ENCODE assay signal across 10 cellular contexts in genomic region chr17:17120294-17120693, GRCh38.
A peak's percentile ranks its signal among the peaks of the same experiment; 100 is the strongest.
DNase-seq lines count a peak whose midpoint lies in the region; ATAC-seq and TF ChIP-seq lines count a peak whose summit lies in the region.
"Had no signal": no experiment of that assay in that cellular context is flagged by ENCODE, and none has a peak within 500 bp of the region (broad histone marks: within the 10 kb centered on the region; RNA-seq: fewer than 3 reads in every experiment).

No MANE protein-coding gene starts in this region.

- 67 to 73% methylated on average over 4 of the region's 4 CpGs for WGBS in sigmoid colon, 2 donors

- no peak for TF ChIP-seq POLR2A in sigmoid colon (IDR thresholded peaks at IDR 0.05)

- POLR2A ChIA-PET in CD8-positive, alpha-beta T cell (lab: Charles Lee): interaction anchor here (1.4 kb wide), 1 partner anchor 10 kb away, joined by 3 read pairs; no protein-coding TSS in a partner anchor
- POLR2A ChIA-PET in WTC11 (lab: Charles Lee): no interaction called here

- H3K27me3 ChIP-seq in CD8-positive, alpha-beta T cell (ENCODE audit: insufficient read depth, low read length): no peaks in the 10 kb centered on the region
- no peaks in the 10 kb centered on the region for H3K27me3 ChIP-seq in sigmoid colon
- H3K27me3 ChIP-seq: ascending aorta had no signal

- no peak for DNase-seq in CD8-positive, alpha-beta T cell
- DNase-seq in WTC11 (ENCODE audit: low spot score): no peak
- DNase-seq in fibroblast of villous mesenchyme (ENCODE audit: low read depth): peak; percentile 22
- no peak for DNase-seq in sigmoid colon
- DNase-seq in GF-D8 (lab: John Stamatoyannopoulos, UW): no peak
- DNase-seq in COLO829 (ENCODE audit: low spot score): no peak
- no peak for DNase-seq in NCI-H510A (lab: John Stamatoyannopoulos, UW)

- H3K27ac Mint-ChIP-seq in CD8-positive, alpha-beta T cell: peak overlapping the region; percentile 94
- H3K27ac Mint-ChIP-seq in WTC11: peak overlapping the region; percentile 89; the same call in 1 of the 2 replicates

- no peaks in the 10 kb centered on the region for H3K9me3 ChIP-seq in CD8-positive, alpha-beta T cell (ENCODE audit: low read length)
- no peaks in the 10 kb centered on the region for H3K9me3 ChIP-seq in sigmoid colon
- H3K9me3 ChIP-seq: ascending aorta, thoracic aorta had no signal

- no peaks in the 10 kb centered on the region for H3K27me3 Mint-ChIP-seq in CD8-positive, alpha-beta T cell (ENCODE audit: low read depth)
- H3K27me3 Mint-ChIP-seq in WTC11 (ENCODE audit: low read depth): no peaks in the 10 kb centered on the region

- no peaks in the 10 kb centered on the region for H3K36me3 ChIP-seq in CD8-positive, alpha-beta T cell (ENCODE audit: insufficient read depth, low read length)
- no peaks in the 10 kb centered on the region for H3K36me3 ChIP-seq in sigmoid colon
- H3K36me3 ChIP-seq: ascending aorta, thoracic aorta had no signal

- no peaks in the 10 kb centered on the region for H3K36me3 Mint-ChIP-seq in CD8-positive, alpha-beta T cell
- no peaks in the 10 kb centered on the region for H3K36me3 Mint-ChIP-seq in WTC11

- CTCF ChIA-PET in CD8-positive, alpha-beta T cell (lab: Charles Lee): interaction anchor here (0.8 to 1.4 kb wide), 5 partner anchors 11 to 149 kb away, joined by 3 to 4 read pairs (median 3); no protein-coding TSS in a partner anchor
- CTCF ChIA-PET in WTC11 (lab: Charles Lee): interaction anchor here (0.6 to 4.5 kb wide), 6 partner anchors 12 to 204 kb away, joined by 3 to 34 read pairs (median 4); no protein-coding TSS in a partner anchor

- peaks cover 69% of the 10 kb centered on the region for H3K4me1 ChIP-seq in CD8-positive, alpha-beta T cell (ENCODE audit: insufficient read depth, low read length)
- H3K4me1 ChIP-seq in sigmoid colon: peaks cover 0 to 52% (median 43%) of the 10 kb centered on the region in 4 donors

- no peak for ATAC-seq in CD8-positive, alpha-beta T cell
- ATAC-seq in WTC11 (no peak), HG03025 (IDR thresholded peaks at IDR 0.05; ENCODE audit: low FRiP score, unreplicated experiment) (no peak)

- peaks cover 89% of the 10 kb centered on the region for H3K4me1 Mint-ChIP-seq in CD8-positive, alpha-beta T cell (ENCODE audit: low read depth)
- peaks cover 9% of the 10 kb centered on the region; the same call in 1 of the 2 replicates for H3K4me1 Mint-ChIP-seq in WTC11

- intact Hi-C loops in CD8-positive, alpha-beta T cell (cut with DNase I, micrococcal nuclease): loop anchor here (5.0 to 10.0 kb wide), 2 partner anchors 78 to 525 kb away; partner anchors contain the start of gene MPRIP (in 1 of the 2)
- intact Hi-C loops in sigmoid colon (cut with DNase I): no loop called here

- no peak for TF ChIP-seq CTCF in CD8-positive, alpha-beta T cell (IDR thresholded peaks at IDR 0.05)
- no peak for TF ChIP-seq CTCF in WTC11 (IDR thresholded peaks at IDR 0.05)
- no peak for TF ChIP-seq CTCF in fibroblast of villous mesenchyme (IDR thresholded peaks at IDR 0.05; ENCODE audit: insufficient read depth, low read depth, low read length)
- TF ChIP-seq CTCF in sigmoid colon (IDR thresholded peaks at IDR 0.05): no peak

- TF ChIP-seq EP300 in sigmoid colon (IDR thresholded peaks at IDR 0.05): no peak

- no peak overlapping the region for H3K4me3 Mint-ChIP-seq in CD8-positive, alpha-beta T cell
- no peak overlapping the region for H3K4me3 Mint-ChIP-seq in WTC11

- no peaks in the 10 kb centered on the region for H3K9me3 Mint-ChIP-seq in CD8-positive, alpha-beta T cell
- no peaks in the 10 kb centered on the region for H3K9me3 Mint-ChIP-seq in WTC11

- H3K4me3 ChIP-seq in CD8-positive, alpha-beta T cell (ENCODE audit: low read depth, low read length): no peak overlapping the region
- H3K4me3 ChIP-seq in fibroblast of villous mesenchyme (ENCODE audit: low read depth, low read length): no peak overlapping the region
- no peak overlapping the region for H3K4me3 ChIP-seq in sigmoid colon
- H3K4me3 ChIP-seq: ascending aorta, thoracic aorta had no signal

- no peak overlapping the region for H3K27ac ChIP-seq in CD8-positive, alpha-beta T cell (ENCODE audit: low read depth, low read length)
- H3K27ac ChIP-seq in sigmoid colon: peak overlapping the region; percentile 29 to 66 (median 52)

TF ChIP-seq in WTC11, 78 proteins besides CTCF, POLR2A, EP300 and RAD21:
- no peak for TF ChIP-seq PREB (CRISPR knock-in tag; IDR thresholded peaks at IDR 0.05; ENCODE audit: borderline replicate concordance)
- no peak for TF ChIP-seq ZNF263 (CRISPR knock-in tag; IDR thresholded peaks at IDR 0.05; ENCODE audit: low read depth)
- TF ChIP-seq EMX1 (CRISPR knock-in tag; IDR thresholded peaks at IDR 0.05): no peak
- no peak for TF ChIP-seq NR3C1 (CRISPR knock-in tag; conservative IDR thresholded peaks at IDR 0.05; ENCODE audit: low read depth)
- no peak for TF ChIP-seq NFYB (CRISPR knock-in tag; conservative IDR thresholded peaks at IDR 0.05; ENCODE audit: low read depth)
- no peak for TF ChIP-seq RORB (CRISPR knock-in tag; IDR thresholded peaks at IDR 0.05)
- TF ChIP-seq MAX (CRISPR knock-in tag; IDR thresholded peaks at IDR 0.05): no peak
- TF ChIP-seq MYBL2 (CRISPR knock-in tag; IDR thresholded peaks at IDR 0.05): no peak
- TF ChIP-seq FOXP4 (CRISPR knock-in tag; IDR thresholded peaks at IDR 0.05): no peak
- no peak for TF ChIP-seq RELA (CRISPR knock-in tag; IDR thresholded peaks at IDR 0.05; ENCODE audit: borderline replicate concordance)
- no peak for TF ChIP-seq ATF3 (CRISPR knock-in tag; conservative IDR thresholded peaks at IDR 0.05)
